10 cellular contexts compared by ENCODE assay signal in the genomic region with DNA sequence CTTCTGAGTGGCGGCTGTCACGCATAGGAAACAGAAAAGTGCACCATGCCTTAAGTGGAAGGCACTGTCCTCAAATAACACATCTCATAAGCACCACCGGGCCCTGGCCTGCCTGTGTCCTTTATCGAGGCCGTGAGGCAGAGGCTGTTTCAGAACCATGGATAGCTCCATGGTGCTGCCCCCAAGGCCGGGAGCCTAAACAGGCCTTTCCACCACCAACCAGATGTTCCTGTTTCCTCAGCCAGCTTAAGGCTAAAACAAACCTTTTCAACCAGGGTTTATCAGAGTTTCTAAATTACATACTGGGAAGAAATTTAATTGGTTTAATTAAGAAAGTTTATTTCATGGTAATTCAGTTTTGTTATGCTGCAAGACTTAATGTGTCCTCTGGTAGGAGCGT.
A peak's percentile ranks its signal among the peaks of the same experiment; 100 is the strongest.
DNase-seq lines count a peak whose midpoint lies in the region; ATAC-seq, FAIRE-seq and TF ChIP-seq lines count a peak whose summit lies in the region.
"Had no signal": no experiment of that assay in that cellular context is flagged by ENCODE, and none has a peak within 500 bp of the region (broad histone marks: within the 10 kb centered on the region; RNA-seq: fewer than 3 reads in every experiment).

No MANE protein-coding gene starts in this region.

- peak; percentile 37 for FAIRE-seq in K562 (lab: Jason Lieb, UNC)

- H2AFZ ChIP-seq in K562 (ENCODE audit: low read depth, low read length): no peak overlapping the region
- H2AFZ ChIP-seq in mesenchymal stem cell (ENCODE audit: low read depth, low read length): no peak overlapping the region

- TF ChIP-seq POLR2A in K562 (conservative IDR thresholded peaks at IDR 0.05): no peak

- H2BK120ac ChIP-seq in mesenchymal stem cell (ENCODE audit: low read depth, low read length): no peak overlapping the region

- no TSS peak for BruUV-seq in K562 (replicated peaks; lab: Mats Ljungman, UMichigan)

- H3K4me3 ChIP-seq in GM12865 (ENCODE audit: low read depth, low read length) (no peak overlapping the region), K562 (no peak overlapping the region), mesenchymal stem cell (ENCODE audit: insufficient read depth in 1 of 2, low read depth in 1 of 2, low read length in 2 of 2) (no peak overlapping the region)
- H3K4me3 ChIP-seq: heart left ventricle, skin epidermis had no signal

- H4K91ac ChIP-seq in mesenchymal stem cell (ENCODE audit: low read length): no peak overlapping the region

- TF ChIP-seq CTCF in GM12865 (IDR thresholded peaks at IDR 0.05; ENCODE audit: insufficient read depth, low read depth, low read length, missing control alignments) (no peak), K562 (IDR thresholded peaks at IDR 0.05 in 2 of 3, conservative IDR thresholded peaks at IDR 0.05 in 1 of 3; ENCODE audit: insufficient read depth in 2 of 3, low read depth in 1 of 3, low read length in 3 of 3) (no peak)

- no peak overlapping the region for H3K4ac ChIP-seq in mesenchymal stem cell (ENCODE audit: low read depth in 1 of 2, low read length in 2 of 2)

- H4K8ac ChIP-seq in mesenchymal stem cell (ENCODE audit: low read length): no peak overlapping the region

- H2AK5ac ChIP-seq in mesenchymal stem cell (ENCODE audit: low read length, severe bottlenecking): no peak overlapping the region

- H3K9ac ChIP-seq in K562 (ENCODE audit: insufficient read depth in 1 of 2, low read depth in 2 of 2, low read length in 2 of 2): no peak overlapping the region
- no peak overlapping the region for H3K9ac ChIP-seq in mesenchymal stem cell (ENCODE audit: low read length)

- H3K79me1 ChIP-seq in mesenchymal stem cell (replicated peaks; ENCODE audit: low read length, poor library complexity, severe bottlenecking): no peaks in the 10 kb centered on the region

- H3K36me3 ChIP-seq in K562 (ENCODE audit: control insufficient read depth, insufficient read depth, low read length) (no peaks in the 10 kb centered on the region), mesenchymal stem cell (ENCODE audit: control insufficient read depth in 1 of 2, insufficient read depth in 2 of 2, low read depth in 1 of 2, low read length in 2 of 2) (no peaks in the 10 kb centered on the region)
- H3K36me3 ChIP-seq: heart left ventricle had no signal

- no peaks in the 10 kb centered on the region for H3K4me1 ChIP-seq in K562 (replicated peaks in 1 of 2; ENCODE audit: control insufficient read depth in 2 of 2, insufficient read depth in 2 of 2, low read length in 2 of 2)
- no peaks in the 10 kb centered on the region for H3K4me1 ChIP-seq in mesenchymal stem cell (ENCODE audit: control insufficient read depth, insufficient read depth, low read depth, low read length)
- H3K4me1 ChIP-seq: heart left ventricle had no signal

- DNase-seq in GM12865 (ENCODE audit: low read depth) (peak; percentile 38), LoVo (ENCODE audit: low spot score) (peak; percentile 19), K562 (ENCODE audit: extremely low read depth in 1 of 4, low spot score in 3 of 4) (peak; percentile 66 to 72 (median 68)), mesenchymal stem cell (peak; percentile 8), NCI-H510A treated with DMSO at 0.1 percent for 48 hours (lab: John Stamatoyannopoulos, UW) (no peak), NCI-H2029 treated with DMSO at 0.1 percent for 48 hours (lab: John Stamatoyannopoulos, UW) (no peak), NCI-H510A (lab: John Stamatoyannopoulos, UW) (no peak)

- intact Hi-C loops in K562 (cut with micrococcal nuclease): no loop called here

- no peak overlapping the region for H2BK5ac ChIP-seq in mesenchymal stem cell (ENCODE audit: low read depth, low read length, poor library complexity, severe bottlenecking)

- H3K14ac ChIP-seq in mesenchymal stem cell (ENCODE audit: low read length in 2 of 2): no peak overlapping the region

- under 1% methylated on average over 7 of the region's 7 CpGs for WGBS in K562 (ENCODE audit: insufficient coverage, low coverage, missing lambda C conversion rate)
- 44% methylated on average over 5 of the region's 7 CpGs for WGBS in mesenchymal stem cell

- no peaks in the 10 kb centered on the region for H4K20me1 ChIP-seq in K562 (replicated peaks; ENCODE audit: control insufficient read depth, insufficient read depth, low read length)

- no peak overlapping the region for H3K18ac ChIP-seq in mesenchymal stem cell (ENCODE audit: low read depth in 1 of 2, low read length in 2 of 2)

- ATAC-seq in K562 (peak; percentile 91), HG03280 (IDR thresholded peaks at IDR 0.05; ENCODE audit: unreplicated experiment) (no peak)

- CTCF ChIA-PET in K562 (lab: Yijun Ruan, JAX; ENCODE audit: low intra/inter-chr PET ratio): no interaction called here

- TF ChIP-seq RAD21 in K562 (CRISPR knock-in tag; conservative IDR thresholded peaks at IDR 0.05 in 1 of 2, IDR thresholded peaks at IDR 0.05 in 1 of 2): no peak

- H3K27me3 ChIP-seq in K562 (ENCODE audit: control insufficient read depth in 2 of 2, insufficient read depth in 2 of 2, low read length in 2 of 2) (no peaks in the 10 kb centered on the region), mesenchymal stem cell (ENCODE audit: control insufficient read depth in 1 of 2, insufficient read depth in 1 of 2, low read length in 2 of 2) (no peaks in the 10 kb centered on the region)

- H3K9me3 ChIP-seq in K562 (replicated peaks; ENCODE audit: control insufficient read depth, insufficient read depth, low read depth, low read length) (no peaks in the 10 kb centered on the region), mesenchymal stem cell (ENCODE audit: control insufficient read depth, low read length) (no peaks in the 10 kb centered on the region)
- H3K9me3 ChIP-seq: heart left ventricle had no signal

- H3K79me2 ChIP-seq in K562 (ENCODE audit: control insufficient read depth, insufficient read depth, low read length): no peaks in the 10 kb centered on the region

- in situ Hi-C loops in K562 (cut with MboI): no loop called here

- no peak overlapping the region for H3K23ac ChIP-seq in mesenchymal stem cell (ENCODE audit: low read length in 2 of 2)

- no peaks in the 10 kb centered on the region for H3K9me1 ChIP-seq in K562 (ENCODE audit: control insufficient read depth, insufficient read depth, low read length)

- H3K4me2 ChIP-seq in K562 (ENCODE audit: insufficient read depth, low read length): no peak overlapping the region
- H3K4me2 ChIP-seq in mesenchymal stem cell (ENCODE audit: low read length, poor library complexity, severe bottlenecking): no peak overlapping the region

- no peak overlapping the region for H2BK12ac ChIP-seq in mesenchymal stem cell (ENCODE audit: low read length in 2 of 2)

- H3K27ac ChIP-seq in K562 (ENCODE audit: extremely low read depth, low read depth, low read length): no peak overlapping the region
- no peak overlapping the region for H3K27ac ChIP-seq in mesenchymal stem cell (ENCODE audit: low read length, poor library complexity, severe bottlenecking)
- H3K27ac ChIP-seq: heart left ventricle, skin epidermis had no signal

- POLR2A ChIA-PET in K562 (lab: Yijun Ruan, JAX): interaction anchor here (0.9 kb wide), 1 partner anchor 12 kb away, joined by 3 read pairs; no protein-coding TSS in a partner anchor

- no peak overlapping the region for H2BK15ac ChIP-seq in mesenchymal stem cell (ENCODE audit: low read depth, poor library complexity, severe bottlenecking)

- no peak for TF ChIP-seq EP300 in K562 (IDR thresholded peaks at IDR 0.05; ENCODE audit: low read length)

TF ChIP-seq in K562, 482 proteins besides CTCF, POLR2A, EP300 and RAD21 (continues in another document):
- TF ChIP-seq NR2C1 (IDR thresholded peaks at IDR 0.05) (no peak), NR2C1 (tag; IDR thresholded peaks at IDR 0.05) (peak; percentile 43; the same call in 1 of the 2 replicates), ZNF133 (CRISPR knock-in tag; IDR thresholded peaks at IDR 0.05) (no peak), ZNF165 (CRISPR knock-in tag; IDR thresholded peaks at IDR 0.05; ENCODE audit: borderline replicate concordance) (0 out of 2 replicates have a peak, but pooled peaks have one; percentile 29), RCOR1 (IDR thresholded peaks at IDR 0.05; ENCODE audit: borderline replicate concordance in 1 of 2, low read depth in 2 of 2, low read length in 2 of 2) (0 out of 4 replicates have a peak, but pooled peaks of 1 of the 2 experiments have one; percentile 44), SRSF1 (IDR thresholded peaks at IDR 0.05; ENCODE audit: low read depth, low read length) (no peak), EHMT2 (IDR thresholded peaks at IDR 0.05) (peak; percentile 98), PHB2 (IDR thresholded peaks at IDR 0.05; ENCODE audit: low read depth) (no peak), SRF (CRISPR knock-in tag; IDR thresholded peaks at IDR 0.05) (0 out of 4 replicates have a peak, but pooled peaks of 1 of the 2 experiments have one; percentile 36), MIER1 (IDR thresholded peaks at IDR 0.05; ENCODE audit: low read depth) (peak; percentile 93), ZNF766 (CRISPR knock-in tag; conservative IDR thresholded peaks at IDR 0.05) (0 out of 2 replicates have a peak, but pooled peaks have one; percentile 47), NFATC3 (IDR thresholded peaks at IDR 0.05) (no peak), ZNF311 (CRISPR knock-in tag; IDR thresholded peaks at IDR 0.05) (peak; percentile 19; the same call in 1 of the 2 replicates), ILF3 (IDR thresholded peaks at IDR 0.05; ENCODE audit: borderline replicate concordance) (no peak), ZNF79 (CRISPR knock-in tag; IDR thresholded peaks at IDR 0.05; ENCODE audit: low read depth) (no peak), SMAD3 (CRISPR knock-in tag; conservative IDR thresholded peaks at IDR 0.05) (0 out of 2 replicates have a peak, but pooled peaks have one; percentile 11), YBX1 (IDR thresholded peaks at IDR 0.05) (no peak)
- TF ChIP-seq, protein P1, sequence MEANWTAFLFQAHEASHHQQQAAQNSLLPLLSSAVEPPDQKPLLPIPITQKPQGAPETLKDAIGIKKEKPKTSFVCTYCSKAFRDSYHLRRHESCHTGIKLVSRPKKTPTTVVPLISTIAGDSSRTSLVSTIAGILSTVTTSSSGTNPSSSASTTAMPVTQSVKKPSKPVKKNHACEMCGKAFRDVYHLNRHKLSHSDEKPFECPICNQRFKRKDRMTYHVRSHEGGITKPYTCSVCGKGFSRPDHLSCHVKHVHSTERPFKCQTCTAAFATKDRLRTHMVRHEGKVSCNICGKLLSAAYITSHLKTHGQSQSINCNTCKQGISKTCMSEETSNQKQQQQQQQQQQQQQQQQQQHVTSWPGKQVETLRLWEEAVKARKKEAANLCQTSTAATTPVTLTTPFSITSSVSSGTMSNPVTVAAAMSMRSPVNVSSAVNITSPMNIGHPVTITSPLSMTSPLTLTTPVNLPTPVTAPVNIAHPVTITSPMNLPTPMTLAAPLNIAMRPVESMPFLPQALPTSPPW (CRISPR knock-in tag; IDR thresholded peaks at IDR 0.05): peak; percentile 15; the same call in 1 of the 2 replicates

Comparison
In these comparisons a context has a peak if more than half of its experiments do, and no peak if none do; other contexts are left out.
1. DNase-seq: peak in GM12865 (single experiment), LoVo (single experiment), K562 (4 of 4) and mesenchymal stem cell (single experiment); none in NCI-H510A treated with DMSO at 0.1 percent for 48 hours (single experiment), NCI-H2029 treated with DMSO at 0.1 percent for 48 hours (single experiment) and NCI-H510A (single experiment).